ENCODE assay signal across 29 cellular contexts in the genomic region with DNA sequence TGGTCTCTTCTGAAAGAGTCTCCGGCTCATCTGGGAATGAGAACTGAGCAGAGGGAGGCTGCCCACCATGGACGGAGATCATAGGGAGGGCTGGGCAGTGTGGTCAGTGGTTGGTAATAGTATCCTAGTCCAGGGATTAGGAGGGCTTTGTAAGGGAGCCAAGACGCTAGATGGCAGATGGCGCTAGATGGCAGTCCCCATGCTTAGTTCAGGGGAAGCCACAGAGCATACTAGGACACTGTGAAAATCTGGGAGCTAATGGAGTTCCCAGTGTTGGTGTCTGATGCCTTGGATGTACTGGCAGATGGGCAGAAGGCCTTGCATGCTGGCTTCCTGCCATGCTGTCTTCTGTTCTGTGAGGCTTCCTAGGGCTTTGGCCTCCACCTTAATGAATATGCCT. TPM values are rescaled to one million over a fixed set of nuclear protein-coding genes. Genes with fewer than 3 reads are reported as not detected.
A peak's percentile ranks its signal among the peaks of the same experiment; 100 is the strongest.
DNase-seq lines count a peak whose midpoint lies in the region; ATAC-seq and TF ChIP-seq lines count a peak whose summit lies in the region.
"Had no signal": no experiment of that assay in that cellular context is flagged by ENCODE, and none has a peak within 500 bp of the region (broad histone marks: within the 10 kb centered on the region; RNA-seq: fewer than 3 reads in every experiment).

No MANE protein-coding gene starts in this region.

- H2AFZ ChIP-seq in Karpas-422 (ENCODE audit: low read length), result no peak overlapping the region

- no peaks in the 10 kb centered on the region for H3K4me1 Mint-ChIP-seq in CD8-positive, alpha-beta T cell (ENCODE audit: low read depth)
- H3K4me1 Mint-ChIP-seq: activated CD4-positive, alpha-beta T cell treated with anti-CD3 and anti-CD28 coated beads for 36 hours; activated naive CD8-positive, alpha-beta T cell treated with anti-CD3 and anti-CD28 coated beads for 36 hours; stimulated activated naive B cell treated with anti-CD40 and anti-IgM and Interleukin-4, amounts not matched to agents 10 μg/mL and 1 μg/mL and 100 μg/mL, for 72 hours had no signal

- no peaks in the 10 kb centered on the region for H3K9me3 ChIP-seq in psoas muscle
- no peaks in the 10 kb centered on the region for H3K9me3 ChIP-seq in CD8-positive, alpha-beta T cell (ENCODE audit: low read length)
- H3K9me3 ChIP-seq in Karpas-422 (ENCODE audit: low read length), result no peaks in the 10 kb centered on the region
- H3K9me3 ChIP-seq: ascending aorta; BLaER1 treated with 17β-estradiol and CSF1 and Interleukin-3, amounts not matched to agents 10 nM and 100 nM; ovary; right lobe of liver; testis; uterus had no signal

- H3K9me3 Mint-ChIP-seq in CD8-positive, alpha-beta T cell, result no peaks in the 10 kb centered on the region
- H3K9me3 Mint-ChIP-seq: activated naive CD8-positive, alpha-beta T cell treated with anti-CD3 and anti-CD28 coated beads for 36 hours; natural killer cell treated with Interleukin-12 subunit alpha and Interleukin-12 subunit beta and Interleukin-15 and Interleukin-18, amount 100 ng/mL, for 72 hours had no signal

- DNase-seq in NCI-H1694 treated with DMSO at 0.1 percent for 48 hours (lab: John Stamatoyannopoulos, UW) (peak; percentile 25), SW480 (ENCODE audit: low spot score) (peak; percentile 47), hippocampal formation (lab: John Stamatoyannopoulos, UW) (peak; percentile 35 to 70), psoas muscle (no peak), NCI-H1105 (lab: John Stamatoyannopoulos, UW) (no peak), Karpas-422 (no peak)
- no peak for DNase-seq in CD8-positive, alpha-beta T cell
- DNase-seq: activated CD4-positive, alpha-beta T cell treated with anti-CD3 and anti-CD28 coated beads for 36 hours; activated CD8-positive, alpha-beta memory T cell treated with anti-CD3 and anti-CD28 coated beads for 24 hours; activated effector memory CD4-positive, alpha-beta T cell treated with Interleukin-2 at 50 U/mL for 16 hours; activated naive CD8-positive, alpha-beta T cell treated with anti-CD3 and anti-CD28 coated beads for 36 hours; central memory CD4-positive, alpha-beta T cell; NCI-H1436; NCI-H526; ovary; right lobe of liver; RPMI8226; stimulated activated naive B cell treated with anti-CD40 and anti-IgM and Interleukin-4, amounts not matched to agents 10 μg/mL and 1 μg/mL and 100 μg/mL, for 72 hours; testis; uterus had no signal

- H3K4me1 ChIP-seq in psoas muscle (peaks cover 12% of the 10 kb centered on the region), Karpas-422 (ENCODE audit: low read length) (no peaks in the 10 kb centered on the region)
- no peaks in the 10 kb centered on the region for H3K4me1 ChIP-seq in CD8-positive, alpha-beta T cell (ENCODE audit: insufficient read depth, low read length)
- H3K4me1 ChIP-seq: BLaER1 treated with 17β-estradiol and CSF1 and Interleukin-3, amounts not matched to agents 10 nM and 100 nM; right lobe of liver; testis; uterus had no signal

- H3K9me2 ChIP-seq in Karpas-422 (replicated peaks; ENCODE audit: insufficient read depth, low read length), result no peaks in the 10 kb centered on the region

- no peak overlapping the region for H3K27ac Mint-ChIP-seq in CD8-positive, alpha-beta T cell
- H3K27ac Mint-ChIP-seq: activated CD4-positive, alpha-beta T cell treated with anti-CD3 and anti-CD28 coated beads for 36 hours; activated naive CD8-positive, alpha-beta T cell treated with anti-CD3 and anti-CD28 coated beads for 36 hours; natural killer cell treated with Interleukin-12 subunit alpha and Interleukin-12 subunit beta and Interleukin-15 and Interleukin-18, amount 100 ng/mL, for 72 hours; stimulated activated naive B cell treated with anti-CD40 and anti-IgM and Interleukin-4, amounts not matched to agents 10 μg/mL and 1 μg/mL and 100 μg/mL, for 72 hours had no signal

- no peaks in the 10 kb centered on the region for H3K36me3 ChIP-seq in psoas muscle (ENCODE audit: insufficient read depth in 1 of 2, low read depth in 1 of 2)
- H3K36me3 ChIP-seq in CD8-positive, alpha-beta T cell (ENCODE audit: insufficient read depth, low read length), result no peaks in the 10 kb centered on the region
- H3K36me3 ChIP-seq in Karpas-422 (ENCODE audit: insufficient read depth, low read length), result no peaks in the 10 kb centered on the region
- H3K36me3 ChIP-seq: ascending aorta; BLaER1 treated with 17β-estradiol and CSF1 and Interleukin-3, amounts not matched to agents 10 nM and 100 nM; ovary; right lobe of liver; uterus had no signal

- no peak for TF ChIP-seq CTCF in psoas muscle (IDR thresholded peaks at IDR 0.05)
- no peak for TF ChIP-seq CTCF in CD8-positive, alpha-beta T cell (IDR thresholded peaks at IDR 0.05)

- POLR2A ChIA-PET in CD8-positive, alpha-beta T cell (lab: Charles Lee), result no interaction called here

- CTCF ChIA-PET in CD8-positive, alpha-beta T cell (lab: Charles Lee), result no interaction called here

- no peaks in the 10 kb centered on the region for H3K36me3 Mint-ChIP-seq in CD8-positive, alpha-beta T cell
- H3K36me3 Mint-ChIP-seq: activated naive CD8-positive, alpha-beta T cell treated with anti-CD3 and anti-CD28 coated beads for 36 hours; natural killer cell treated with Interleukin-12 subunit alpha and Interleukin-12 subunit beta and Interleukin-15 and Interleukin-18, amount 100 ng/mL, for 72 hours; stimulated activated naive B cell treated with anti-CD40 and anti-IgM and Interleukin-4, amounts not matched to agents 10 μg/mL and 1 μg/mL and 100 μg/mL, for 72 hours had no signal

- no peak overlapping the region for H3K9ac ChIP-seq in Karpas-422 (ENCODE audit: low read length)
- H3K9ac ChIP-seq: BLaER1 treated with 17β-estradiol and CSF1 and Interleukin-3, amounts not matched to agents 10 nM and 100 nM; KMS-11 had no signal

- ATAC-seq in psoas muscle (peak; percentile 80 to 98 (median 96)), GM19324 (IDR thresholded peaks at IDR 0.05; ENCODE audit: low FRiP score, unreplicated experiment) (no peak)
- no peak for ATAC-seq in CD8-positive, alpha-beta T cell
- ATAC-seq: activated CD4-positive, alpha-beta T cell treated with anti-CD3 and anti-CD28 coated beads for 36 hours; GM12878; right lobe of liver; stimulated activated naive B cell treated with anti-CD40 and anti-IgM and Interleukin-4, amounts not matched to agents 10 μg/mL and 1 μg/mL and 100 μg/mL, for 72 hours had no signal

- 30 to 40% (median 30%) methylated on average over 4 of the region's 4 CpGs for WGBS in psoas muscle, 3 donors

- no peak overlapping the region for H3K4me3 Mint-ChIP-seq in CD8-positive, alpha-beta T cell
- H3K4me3 Mint-ChIP-seq: activated CD4-positive, alpha-beta T cell treated with anti-CD3 and anti-CD28 coated beads for 36 hours; activated naive CD8-positive, alpha-beta T cell treated with anti-CD3 and anti-CD28 coated beads for 36 hours; natural killer cell treated with Interleukin-12 subunit alpha and Interleukin-12 subunit beta and Interleukin-15 and Interleukin-18, amount 100 ng/mL, for 72 hours; stimulated activated naive B cell treated with anti-CD40 and anti-IgM and Interleukin-4, amounts not matched to agents 10 μg/mL and 1 μg/mL and 100 μg/mL, for 72 hours had no signal

- intact Hi-C loops in psoas muscle (cut with DNase I), result no loop called here
- intact Hi-C loops in CD8-positive, alpha-beta T cell (cut with DNase I, micrococcal nuclease), result no loop called here

- H3K4me3 ChIP-seq in psoas muscle (no peak overlapping the region), Karpas-422 (ENCODE audit: low read length) (no peak overlapping the region)
- H3K4me3 ChIP-seq in CD8-positive, alpha-beta T cell (ENCODE audit: low read depth, low read length), result no peak overlapping the region
- H3K4me3 ChIP-seq: ascending aorta; BLaER1 treated with 17β-estradiol and CSF1 and Interleukin-3, amounts not matched to agents 10 nM and 100 nM; GM12878; ovary; right lobe of liver; SK-N-MC; testis; uterus had no signal

- H3K27ac ChIP-seq in psoas muscle (no peak overlapping the region), Karpas-422 (ENCODE audit: low read length) (no peak overlapping the region)
- H3K27ac ChIP-seq in CD8-positive, alpha-beta T cell (ENCODE audit: low read depth, low read length), result no peak overlapping the region
- H3K27ac ChIP-seq: ascending aorta; BLaER1 treated with 17β-estradiol and CSF1 and Interleukin-3, amounts not matched to agents 10 nM and 100 nM; HL-60; KMS-11; ovary; right lobe of liver; SK-N-MC; testis; uterus had no signal

- H3K27me3 ChIP-seq in psoas muscle (ENCODE audit: insufficient read depth in 3 of 3, low read length in 2 of 3) (no peaks in the 10 kb centered on the region), Karpas-422 (ENCODE audit: low read length) (no peaks in the 10 kb centered on the region)
- no peaks in the 10 kb centered on the region for H3K27me3 ChIP-seq in CD8-positive, alpha-beta T cell (ENCODE audit: insufficient read depth, low read length)
- H3K27me3 ChIP-seq: ascending aorta; BLaER1 treated with 17β-estradiol and CSF1 and Interleukin-3, amounts not matched to agents 10 nM and 100 nM; ovary; right lobe of liver; testis; uterus had no signal

- peaks cover 15% of the 10 kb centered on the region for H3K27me3 Mint-ChIP-seq in CD8-positive, alpha-beta T cell (ENCODE audit: low read depth)

- no peak overlapping the region for H3K4me2 ChIP-seq in Karpas-422 (ENCODE audit: low read depth, low read length, poor library complexity, severe bottlenecking)
- H3K4me2 ChIP-seq: BLaER1 treated with 17β-estradiol and CSF1 and Interleukin-3, amounts not matched to agents 10 nM and 100 nM; KMS-11 had no signal

- H3K79me2 ChIP-seq in Karpas-422 (ENCODE audit: low read length), result no peaks in the 10 kb centered on the region

- no peaks in the 10 kb centered on the region for H4K20me1 ChIP-seq in Karpas-422 (ENCODE audit: insufficient read depth, low read depth, low read length)
- H4K20me1 ChIP-seq: BLaER1 treated with 17β-estradiol and CSF1 and Interleukin-3, amounts not matched to agents 10 nM and 100 nM had no signal

RNA-seq across cellular contexts. Expression of gene DAAM2, which starts 21.7 kb away (rescaled TPM):
- 10 to 100 TPM; 10.7 to 67.1 (median 23.4) TPM for total RNA-seq in psoas muscle
- 10 to 100 TPM in 2 of 3 donors, 1 to 10 TPM in 1; 7.0 to 43.8 (median 31.4) TPM for polyA plus RNA-seq in psoas muscle
- total RNA-seq in CD8-positive, alpha-beta T cell, result not detected
- total RNA-seq in Karpas-422 (2014; rRNA removed; shearing (Covaris generic); ENCODE audit: low replicate concordance), result not detected in 2 replicates
- total RNA-seq: activated CD4-positive, alpha-beta T cell treated with anti-CD3 and anti-CD28 coated beads for 36 hours; activated naive CD8-positive, alpha-beta T cell treated with anti-CD3 and anti-CD28 coated beads for 36 hours; natural killer cell treated with Interleukin-12 subunit alpha and Interleukin-12 subunit beta and Interleukin-15 and Interleukin-18, amount 100 ng/mL, for 72 hours; T-helper 2 cell treated with Interferon-gamma antibody and Interleukin-4, amounts not matched to agents 100 ng/mL and 5 ng/mL, for 36 hours had no signal

RNA-seq across cellular contexts. Expression of gene KIF6, which starts 45.3 kb away (rescaled TPM):
- under 1 TPM in 2 of 4 donors, not detected in 2; 0.14 to 0.17 TPM for total RNA-seq in psoas muscle
- polyA plus RNA-seq in psoas muscle, result under 1 TPM; 0.03 to 0.09 (median 0.08) TPM
- total RNA-seq in CD8-positive, alpha-beta T cell, result not detected
- total RNA-seq in Karpas-422 (2014; rRNA removed; shearing (Covaris generic); ENCODE audit: low replicate concordance), result not detected in 2 replicates
- total RNA-seq: natural killer cell treated with Interleukin-12 subunit alpha and Interleukin-12 subunit beta and Interleukin-15 and Interleukin-18, amount 100 ng/mL, for 72 hours had no signal

Comparison
In these comparisons a context has a peak if more than half of its experiments do, and no peak if none do; other contexts are left out.
1. DNase-seq: peak in NCI-H1694 treated with DMSO at 0.1 percent for 48 hours (single experiment), SW480 (single experiment) and hippocampal formation (2 of 2); none in psoas muscle (0 of 2), CD8-positive, alpha-beta T cell (0 of 7), NCI-H1105 (single experiment) and Karpas-422 (single experiment).
2. ATAC-seq: peak in psoas muscle (4 of 4); none in CD8-positive, alpha-beta T cell (single experiment) and GM19324 (single experiment).
3. RNA of gene DAAM2, which starts 21.7 kb away (total RNA-seq): 10.7 to 67.1 TPM in psoas muscle; not detected in CD8-positive, alpha-beta T cell and not detected in Karpas-422; every median in the first group is over 10 times any median in the second.